Comparison of ENCODE assay signal across 10 cellular contexts in genomic region chr6:135231469-135231844, GRCh38. TPM values are rescaled to one million over a fixed set of nuclear protein-coding genes. Genes with fewer than 3 reads are reported as not detected.
A peak's percentile ranks its signal among the peaks of the same experiment; 100 is the strongest.
DNase-seq lines count a peak whose midpoint lies in the region; ATAC-seq and TF ChIP-seq lines count a peak whose summit lies in the region.
"Had no signal": no experiment of that assay in that cellular context is flagged by ENCODE, and none has a peak within 500 bp of the region (broad histone marks: within the 10 kb centered on the region; RNA-seq: fewer than 3 reads in every experiment).

No MANE protein-coding gene starts in this region.

- no peaks in the 10 kb centered on the region for H3K27me3 Mint-ChIP-seq in activated CD4-positive, alpha-beta memory T cell treated with anti-CD3 and anti-CD28 coated beads for 36 hours
- H3K27me3 Mint-ChIP-seq: central memory CD8-positive, alpha-beta T cell had no signal

- H3K4me2 ChIP-seq in osteoblast (ENCODE audit: insufficient read depth, low read length): no peak overlapping the region

- CTCF ChIA-PET in activated CD4-positive, alpha-beta memory T cell treated with anti-CD3 and anti-CD28 coated beads for 36 hours (lab: Charles Lee): no interaction called here

- H3K27me3 ChIP-seq in osteoblast (ENCODE audit: insufficient read depth, low read length) (no peaks in the 10 kb centered on the region), WERI-Rb-1 (ENCODE audit: insufficient read depth, low read depth, severe bottlenecking) (no peaks in the 10 kb centered on the region)

- H3K4me3 ChIP-seq in osteoblast (ENCODE audit: insufficient read depth, low read length) (no peak overlapping the region), WERI-Rb-1 (ENCODE audit: low read depth, low read length) (no peak overlapping the region)

- TF ChIP-seq CTCF in osteoblast (IDR thresholded peaks at IDR 0.05; ENCODE audit: extremely low read depth, low read depth, low read length) (no peak), WERI-Rb-1 (IDR thresholded peaks at IDR 0.05; ENCODE audit: low read depth, low read length) (no peak)

- intact Hi-C loops in activated CD4-positive, alpha-beta memory T cell treated with anti-CD3 and anti-CD28 coated beads for 36 hours (cut with micrococcal nuclease): loop anchor here (1.0 kb wide), 1 partner anchor 67 kb away; no protein-coding TSS in a partner anchor

- DNase-seq in activated CD4-positive, alpha-beta T cell treated with anti-CD3 and anti-CD28 coated beads for 48 hours: peak; percentile 54
- DNase-seq in activated CD4-positive, alpha-beta T cell treated with anti-CD3 and anti-CD28 coated beads for 1 hour: no peak
- peak; percentile 60 for DNase-seq in activated CD4-positive, alpha-beta memory T cell treated with anti-CD3 and anti-CD28 coated beads for 36 hours
- DNase-seq in osteoblast (ENCODE audit: insufficient read length, low spot score, missing footprints) (no peak), WERI-Rb-1 (no peak)
- DNase-seq: mammary epithelial cell had no signal

- POLR2A ChIA-PET in activated CD4-positive, alpha-beta memory T cell treated with anti-CD3 and anti-CD28 coated beads for 36 hours (lab: Charles Lee): no interaction called here

- H3K27ac Mint-ChIP-seq in activated CD4-positive, alpha-beta memory T cell treated with anti-CD3 and anti-CD28 coated beads for 36 hours: peak overlapping the region; percentile 2

- no peaks in the 10 kb centered on the region for H3K36me3 ChIP-seq in osteoblast (ENCODE audit: insufficient read depth, low read length)
- H3K36me3 ChIP-seq in WERI-Rb-1: no peaks in the 10 kb centered on the region

- H3K36me3 Mint-ChIP-seq in activated CD4-positive, alpha-beta memory T cell treated with anti-CD3 and anti-CD28 coated beads for 36 hours: no peaks in the 10 kb centered on the region

- H3K9me3 ChIP-seq in osteoblast (ENCODE audit: low read depth, low read length) (no peaks in the 10 kb centered on the region), WERI-Rb-1 (ENCODE audit: severe bottlenecking) (no peaks in the 10 kb centered on the region)

- peaks cover 20% of the 10 kb centered on the region for H3K4me1 Mint-ChIP-seq in activated CD4-positive, alpha-beta memory T cell treated with anti-CD3 and anti-CD28 coated beads for 36 hours (ENCODE audit: low read depth)

- H3K9me3 Mint-ChIP-seq in activated CD4-positive, alpha-beta memory T cell treated with anti-CD3 and anti-CD28 coated beads for 36 hours: no peaks in the 10 kb centered on the region
- H3K9me3 Mint-ChIP-seq: central memory CD8-positive, alpha-beta T cell had no signal

- H2AFZ ChIP-seq in osteoblast (ENCODE audit: low read length): peak overlapping the region; percentile 7

- H3K4me3 Mint-ChIP-seq in activated CD4-positive, alpha-beta memory T cell treated with anti-CD3 and anti-CD28 coated beads for 36 hours: no peak overlapping the region
- H3K4me3 Mint-ChIP-seq: central memory CD8-positive, alpha-beta T cell had no signal

- H4K20me1 ChIP-seq in osteoblast (ENCODE audit: insufficient read depth, low read length): no peaks in the 10 kb centered on the region

- H3K4me1 ChIP-seq in osteoblast (ENCODE audit: insufficient read depth, low read length): peaks cover 13% of the 10 kb centered on the region

- H3K27ac ChIP-seq in osteoblast (ENCODE audit: low read depth, low read length) (peak overlapping the region; percentile 48), WERI-Rb-1 (no peak overlapping the region)

- peak; percentile 54 for ATAC-seq in HG03108 (IDR thresholded peaks at IDR 0.05; ENCODE audit: unreplicated experiment)
- ATAC-seq in GM21737 (IDR thresholded peaks at IDR 0.05; ENCODE audit: unreplicated experiment): no peak
- no peak for ATAC-seq in HG02642 (IDR thresholded peaks at IDR 0.05; ENCODE audit: poor library complexity, unreplicated experiment)

- H3K79me2 ChIP-seq in osteoblast (ENCODE audit: insufficient read depth, low read length): no peaks in the 10 kb centered on the region

RNA-seq across cellular contexts. Expression of gene MYB, which starts 50.3 kb away (rescaled TPM):
- 10 to 100 TPM; 19.4 to 19.7 TPM for total RNA-seq in activated CD4-positive, alpha-beta memory T cell treated with anti-CD3 and anti-CD28 coated beads for 36 hours
- under 0.01 and 0.36 TPM in 2 replicates for total RNA-seq in osteoblast

Comparison
In these comparisons a context has a peak if more than half of its experiments do, and no peak if none do; other contexts are left out.
1. DNase-seq: peak in activated CD4-positive, alpha-beta T cell treated with anti-CD3 and anti-CD28 coated beads for 48 hours (single experiment) and activated CD4-positive, alpha-beta memory T cell treated with anti-CD3 and anti-CD28 coated beads for 36 hours (single experiment); none in activated CD4-positive, alpha-beta T cell treated with anti-CD3 and anti-CD28 coated beads for 1 hour (single experiment), osteoblast (single experiment) and WERI-Rb-1 (single experiment).
2. RNA of gene MYB, which starts 50.3 kb away (total RNA-seq): 19.4 to 19.7 TPM in activated CD4-positive, alpha-beta memory T cell treated with anti-CD3 and anti-CD28 coated beads for 36 hours; under 0.01 to 0.36 TPM in osteoblast; every median in the first group is over 10 times any median in the second.